21 cellular contexts compared by ENCODE assay signal in the genomic region with DNA sequence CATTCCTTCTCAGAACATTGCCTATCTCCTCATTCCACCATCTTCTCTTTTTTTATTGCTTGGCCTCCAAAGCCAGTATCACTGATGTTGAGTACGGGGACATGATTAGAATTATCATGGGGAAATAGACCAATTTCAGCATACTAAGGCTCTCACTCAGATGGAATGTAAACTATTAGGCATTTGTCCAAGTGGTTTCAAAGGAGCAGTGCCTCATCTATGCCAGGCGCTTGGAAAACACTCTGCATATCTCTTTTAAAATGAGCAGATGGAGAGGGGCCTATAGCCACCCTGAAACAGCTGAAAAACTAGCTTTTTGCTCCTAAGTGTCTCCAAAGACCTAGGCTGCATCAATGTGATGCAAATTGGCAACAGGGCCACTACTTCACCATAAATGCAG.
DNase-seq lines count a peak whose midpoint lies in the region; ATAC-seq, FAIRE-seq and TF ChIP-seq lines count a peak whose summit lies in the region.
"Had no signal": no experiment of that assay in that cellular context is flagged by ENCODE, and none has a peak within 500 bp of the region (broad histone marks: within the 10 kb centered on the region; RNA-seq: fewer than 3 reads in every experiment).

No MANE protein-coding gene starts in this region.

- ATAC-seq in GM18907 (IDR thresholded peaks at IDR 0.05; ENCODE audit: unreplicated experiment), result no peak
- ATAC-seq in HG03025 (IDR thresholded peaks at IDR 0.05; ENCODE audit: low FRiP score, unreplicated experiment), result no peak
- ATAC-seq: A549; activated CD8-positive, alpha-beta memory T cell treated with anti-CD3 and anti-CD28 coated beads, Interleukin-2, amount 10 ng/mL, durations not matched to agents 7 days and 5 days; GM23338; left ventricle myocardium superior; naive thymus-derived CD8-positive, alpha-beta T cell had no signal

- no peaks in the 10 kb centered on the region for H3K9me1 ChIP-seq in keratinocyte (ENCODE audit: control insufficient read depth, extremely low read depth, insufficient read depth, low read length)

- H3K27ac ChIP-seq in brain microvascular endothelial cell, result no peak overlapping the region
- H3K27ac ChIP-seq in keratinocyte (ENCODE audit: control insufficient read depth, insufficient read depth, low read length), result no peak overlapping the region
- H3K27ac ChIP-seq: A549, PC-9 had no signal

- in situ Hi-C loops in ACHN (cut with HindIII; ENCODE audit: low pct_ligation_motif_present, low pct_unique_long_range_greater_than_20kb, low sequenced_read_pairs), result no loop called here
- in situ Hi-C loops in brain microvascular endothelial cell (cut with HindIII; ENCODE audit: low pct_ligation_motif_present, low sequenced_read_pairs), result no loop called here

- no peaks in the 10 kb centered on the region for H3K4me1 ChIP-seq in keratinocyte (ENCODE audit: control insufficient read depth, extremely low read depth, insufficient read depth, low read length)

- no peak overlapping the region for H3K9ac ChIP-seq in keratinocyte (ENCODE audit: control insufficient read depth, extremely low read depth, insufficient read depth, low read length)

- DNase-seq in ACHN, result peak; percentile 33
- peak; percentile 13 for DNase-seq in HTR-8/SVneo (ENCODE audit: insufficient read length, low spot score)
- DNase-seq in brain microvascular endothelial cell, result peak; percentile 25
- DNase-seq in keratinocyte (ENCODE audit: low read depth, low spot score), result no peak
- DNase-seq in T1000 (lab: John Stamatoyannopoulos, UW), result no peak
- DNase-seq in T-helper 2 cell, result no peak
- DNase-seq: activated B cell treated with CpG ODN at 0.5 μM for 24 hours; activated CD8-positive, alpha-beta memory T cell treated with anti-CD3 and anti-CD28 coated beads, Interleukin-2, amount 10 ng/mL, durations not matched to agents 7 days and 5 days; activated naive CD4-positive, alpha-beta T cell treated with anti-CD3 and anti-CD28 coated beads, Interleukin-2, amount 10 ng/mL, durations not matched to agents 7 days and 5 days; Calu3; left ventricle myocardium superior; naive thymus-derived CD8-positive, alpha-beta T cell; NCI-H1417 treated with DMSO at 0.1 percent for 48 hours; NCI-H510A; PC-9; stimulated activated CD4-positive, alpha-beta T cell treated with anti-CD3 and anti-CD28 coated beads, Interleukin-1b, Interleukin-23, amount 100 ng/mL, for 48 hours had no signal

- FAIRE-seq in HTR-8/SVneo (lab: Jason Lieb, UNC), result no peak
- FAIRE-seq in keratinocyte (lab: Jason Lieb, UNC), result peak; percentile 23
- FAIRE-seq: A549, endothelial cell of umbilical vein had no signal

- no peaks in the 10 kb centered on the region for H4K20me1 ChIP-seq in keratinocyte (ENCODE audit: control insufficient read depth, extremely low read depth, insufficient read depth, low read length)

- H2AFZ ChIP-seq in keratinocyte (ENCODE audit: control insufficient read depth, low read length), result no peak overlapping the region
- H2AFZ ChIP-seq: GM23338, PC-9 had no signal

- H3K36me3 ChIP-seq in brain microvascular endothelial cell (replicated peaks) (no peaks in the 10 kb centered on the region), keratinocyte (ENCODE audit: control insufficient read depth in 2 of 2, extremely low read depth in 1 of 2, insufficient read depth in 2 of 2, low read length in 2 of 2) (no peaks in the 10 kb centered on the region)

- no peak overlapping the region for H3K4me2 ChIP-seq in keratinocyte (ENCODE audit: control insufficient read depth, extremely low read depth, insufficient read depth, low read depth, low read length)
- H3K4me2 ChIP-seq: A549, GM23338, PC-9 had no signal

- TF ChIP-seq CTCF in brain microvascular endothelial cell (IDR thresholded peaks at IDR 0.05; ENCODE audit: low read depth, low read length, missing control alignments) (no peak), keratinocyte (optimal IDR thresholded peaks at IDR 0.05 in 1 of 3, IDR thresholded peaks at IDR 0.05 in 1 of 3, conservative IDR thresholded peaks at IDR 0.05 in 1 of 3; ENCODE audit: extremely low read depth in 1 of 3, insufficient read depth in 2 of 3, low read length in 3 of 3) (no peak)

- H3K79me2 ChIP-seq in keratinocyte (ENCODE audit: control insufficient read depth, insufficient read depth, low read length), result no peaks in the 10 kb centered on the region

- H3K27me3 ChIP-seq in brain microvascular endothelial cell (replicated peaks) (no peaks in the 10 kb centered on the region), keratinocyte (ENCODE audit: control insufficient read depth, extremely low read depth, insufficient read depth, low read length) (no peaks in the 10 kb centered on the region)

- no peaks in the 10 kb centered on the region for H3K9me3 ChIP-seq in keratinocyte (ENCODE audit: control insufficient read depth, low read depth, low read length)

- dilution Hi-C loops in keratinocyte (cut with MboI; ENCODE audit: extremely low pct_ligation_motif_present, low sequenced_read_pairs), result no loop called here

- H3K4me3 ChIP-seq in brain microvascular endothelial cell (ENCODE audit: low read depth, low read length) (no peak overlapping the region), keratinocyte (ENCODE audit: control insufficient read depth in 2 of 3, extremely low read depth in 1 of 3, insufficient read depth in 2 of 3, low read depth in 1 of 3, low read length in 3 of 3) (no peak overlapping the region)
- H3K4me3 ChIP-seq: A549, GM23338, PC-9 had no signal

Comparison
In these comparisons a context has a peak if more than half of its experiments do, and no peak if none do; other contexts are left out.
1. DNase-seq: peak in ACHN (single experiment), HTR-8/SVneo (single experiment) and brain microvascular endothelial cell (single experiment); none in keratinocyte (single experiment), T1000 (single experiment) and T-helper 2 cell (0 of 5).